ENCODE assay signal across 11 cellular contexts in the genomic region with DNA sequence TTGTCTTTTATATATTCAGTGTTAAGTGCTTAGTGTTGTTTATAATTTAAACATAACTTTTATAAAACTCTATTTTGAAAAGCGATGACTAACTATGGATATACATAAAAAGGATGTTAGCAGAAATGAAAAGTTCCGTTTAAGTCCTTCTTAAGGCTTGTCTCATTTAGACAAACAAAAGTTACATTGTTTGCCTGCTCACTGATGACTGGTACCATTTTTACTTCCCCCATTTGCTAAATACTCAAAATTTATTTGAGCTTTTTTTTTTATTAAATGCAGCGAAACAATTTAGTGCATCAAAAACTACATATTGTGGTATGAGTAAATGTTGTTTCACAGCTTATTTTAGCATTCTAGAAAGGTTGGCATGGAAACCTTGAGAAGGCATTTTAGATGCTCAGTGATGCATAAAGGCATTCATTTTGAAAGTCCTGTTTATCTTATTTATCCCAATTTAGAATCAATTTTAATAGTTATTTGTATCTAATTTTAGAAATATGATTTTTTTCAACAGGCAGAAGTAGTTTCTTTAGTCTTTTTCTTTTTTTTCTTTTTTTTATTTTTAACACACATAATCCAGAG.
DNase-seq lines count a peak whose midpoint lies in the region; ATAC-seq and TF ChIP-seq lines count a peak whose summit lies in the region.
"Had no signal": no experiment of that assay in that cellular context is flagged by ENCODE, and none has a peak within 500 bp of the region (broad histone marks: within the 10 kb centered on the region; RNA-seq: fewer than 3 reads in every experiment).

No MANE protein-coding gene starts in this region.

- no peak for TF ChIP-seq POLR2A in GM18505 (IDR thresholded peaks at IDR 0.05; ENCODE audit: borderline replicate concordance, extremely low read depth, insufficient read depth, insufficient read length)

- H3K27ac Mint-ChIP-seq in T-cell, result no peak overlapping the region
- H3K27ac Mint-ChIP-seq: activated naive CD4-positive, alpha-beta T cell treated with anti-CD3 and anti-CD28 coated beads, Interleukin-2, amount 50 U/mL, for 72 hours had no signal

- DNase-seq in glomerular visceral epithelial cell (ENCODE audit: extremely low spot score), result peak; percentile 33
- DNase-seq in anterior cingulate cortex (lab: John Stamatoyannopoulos, UW), result no peak
- no peak for DNase-seq in head of caudate nucleus
- no peak for DNase-seq in T-cell
- no peak for DNase-seq in NCI-H2227 treated with DMSO at 0.1 percent for 48 hours (lab: John Stamatoyannopoulos, UW)
- DNase-seq: NCI-H2171, testis had no signal

- H3K27me3 Mint-ChIP-seq in T-cell, result no peaks in the 10 kb centered on the region

- CTCF ChIA-PET in T-cell (lab: Charles Lee), result interaction anchor here in 1 of 2 donors (0.7 kb wide), 1 partner anchor 232 kb away, joined by 3 read pairs; no protein-coding TSS in a partner anchor

- intact Hi-C loops in head of caudate nucleus (cut with DNase I), result no loop called here

- peaks cover 12 to 26% (median 15%) of the 10 kb centered on the region in 3 donors for H3K4me1 Mint-ChIP-seq in T-cell

- POLR2A ChIA-PET in T-cell (lab: Charles Lee), result no interaction called here

- no peak overlapping the region for H3K4me3 Mint-ChIP-seq in T-cell

- H3K9me3 Mint-ChIP-seq in T-cell, result no peaks in the 10 kb centered on the region
- H3K9me3 Mint-ChIP-seq: activated naive CD4-positive, alpha-beta T cell treated with anti-CD3 and anti-CD28 coated beads, Interleukin-2, amount 50 U/mL, for 72 hours had no signal

- H3K36me3 Mint-ChIP-seq in T-cell, result no peaks in the 10 kb centered on the region
- H3K36me3 Mint-ChIP-seq: activated naive CD4-positive, alpha-beta T cell treated with anti-CD3 and anti-CD28 coated beads, Interleukin-2, amount 50 U/mL, for 72 hours had no signal

- peak; percentile 51 for ATAC-seq in GM18505 (IDR thresholded peaks at IDR 0.05; ENCODE audit: unreplicated experiment)
- ATAC-seq in GM21526 (IDR thresholded peaks at IDR 0.05; ENCODE audit: low FRiP score, unreplicated experiment), result peak; percentile 65
- ATAC-seq in HG03457 (IDR thresholded peaks at IDR 0.05; ENCODE audit: unreplicated experiment), result peak; percentile 35
- ATAC-seq in T-cell (replicated peaks in 1 of 4), result no peak
- ATAC-seq: activated naive CD4-positive, alpha-beta T cell treated with anti-CD3 and anti-CD28 coated beads, Interleukin-2, amount 50 U/mL, for 72 hours had no signal

Comparison
In these comparisons a context has a peak if more than half of its experiments do, and no peak if none do; other contexts are left out.
1. ATAC-seq: peak in GM18505 (single experiment), GM21526 (single experiment) and HG03457 (single experiment); none in T-cell (0 of 4).